ENCODE assay signal across 15 cellular contexts in the genomic region with DNA sequence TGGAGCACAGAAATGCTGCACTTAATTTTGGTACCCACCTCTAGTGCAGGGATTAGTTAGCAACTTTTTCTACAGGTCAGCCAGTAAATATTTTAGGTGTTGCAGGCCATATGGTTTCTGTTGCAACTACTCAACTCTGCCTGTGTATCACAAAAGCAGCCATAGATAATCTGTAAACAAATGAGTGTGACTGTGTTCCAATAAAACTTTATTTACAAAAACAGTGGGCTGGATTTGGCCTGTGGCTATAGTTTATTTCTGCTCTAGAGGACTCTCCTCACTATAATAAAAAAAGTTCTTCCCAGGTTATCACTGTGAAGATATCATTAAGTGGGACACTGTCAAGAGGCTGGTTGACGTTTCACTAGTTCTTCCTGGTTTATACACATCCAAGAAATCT.
DNase-seq lines count a peak whose midpoint lies in the region; ATAC-seq and TF ChIP-seq lines count a peak whose summit lies in the region.
"Had no signal": no experiment of that assay in that cellular context is flagged by ENCODE, and none has a peak within 500 bp of the region (broad histone marks: within the 10 kb centered on the region; RNA-seq: fewer than 3 reads in every experiment).

No MANE protein-coding gene starts in this region.

- POLR2A ChIA-PET in activated naive CD8-positive, alpha-beta T cell treated with anti-CD3 and anti-CD28 coated beads, Interleukin-2, amount 10 ng/mL, durations not matched to agents 7 days and 5 days (lab: Charles Lee), result interaction anchor here (1.6 to 2.7 kb wide), 5 partner anchors 8 to 16 kb away, joined by 4 to 28 read pairs (median 11); no protein-coding TSS in a partner anchor

- peak overlapping the region; percentile 21 for H3K4me2 ChIP-seq in Karpas-422 (ENCODE audit: low read depth, low read length, poor library complexity, severe bottlenecking)
- H3K4me2 ChIP-seq: A549 had no signal

- H3K4me3 ChIP-seq in Karpas-422 (ENCODE audit: low read length), result no peak overlapping the region
- H3K4me3 ChIP-seq: A549, Peyer's patch, SK-N-MC had no signal

- H3K27me3 Mint-ChIP-seq in activated naive CD8-positive, alpha-beta T cell treated with anti-CD3 and anti-CD28 coated beads, Interleukin-2, amount 10 ng/mL, durations not matched to agents 7 days and 5 days, result no peaks in the 10 kb centered on the region
- H3K27me3 Mint-ChIP-seq in activated naive CD8-positive, alpha-beta T cell treated with anti-CD3 and anti-CD28 coated beads, Interleukin-2, amount 50 U/mL, for 24 hours, result no peaks in the 10 kb centered on the region
- no peaks in the 10 kb centered on the region for H3K27me3 Mint-ChIP-seq in activated T-helper 17 cell treated with anti-CD3 and anti-CD28 coated beads, Interleukin-2, amount 50 U/mL, for 72 hours
- no peaks in the 10 kb centered on the region for H3K27me3 Mint-ChIP-seq in stimulated activated memory B cell treated with anti-CD40 and anti-IgM and Interleukin-4, amounts not matched to agents 10 μg/mL and 1 μg/mL and 100 μg/mL, for 72 hours

- H3K9me2 ChIP-seq in Karpas-422 (replicated peaks; ENCODE audit: insufficient read depth, low read length), result no peaks in the 10 kb centered on the region

- no peak for TF ChIP-seq CTCF in GM20000 (IDR thresholded peaks at IDR 0.05; ENCODE audit: extremely low read depth, missing control alignments)

- ATAC-seq in activated naive CD8-positive, alpha-beta T cell treated with anti-CD3 and anti-CD28 coated beads, Interleukin-2, amount 10 ng/mL, durations not matched to agents 7 days and 5 days (ENCODE audit: low read depth), result no peak
- no peak for ATAC-seq in activated naive CD8-positive, alpha-beta T cell treated with anti-CD3 and anti-CD28 coated beads, Interleukin-2, amount 50 U/mL, for 24 hours
- no peak for ATAC-seq in activated T-helper 17 cell treated with anti-CD3 and anti-CD28 coated beads, Interleukin-2, amount 50 U/mL, for 72 hours (replicated peaks)
- no peak for ATAC-seq in stimulated activated memory B cell treated with anti-CD40 and anti-IgM and Interleukin-4, amounts not matched to agents 10 μg/mL and 1 μg/mL and 100 μg/mL, for 72 hours
- ATAC-seq: A549 had no signal

- peaks cover 35% of the 10 kb centered on the region for H3K4me1 ChIP-seq in Karpas-422 (ENCODE audit: low read length)
- H3K4me1 ChIP-seq: A549 had no signal

- peaks cover 6% of the 10 kb centered on the region for H3K36me3 Mint-ChIP-seq in activated naive CD8-positive, alpha-beta T cell treated with anti-CD3 and anti-CD28 coated beads, Interleukin-2, amount 10 ng/mL, durations not matched to agents 7 days and 5 days
- H3K36me3 Mint-ChIP-seq in activated naive CD8-positive, alpha-beta T cell treated with anti-CD3 and anti-CD28 coated beads, Interleukin-2, amount 50 U/mL, for 24 hours (ENCODE audit: low read depth), result no peaks in the 10 kb centered on the region
- no peaks in the 10 kb centered on the region for H3K36me3 Mint-ChIP-seq in activated T-helper 17 cell treated with anti-CD3 and anti-CD28 coated beads, Interleukin-2, amount 50 U/mL, for 72 hours (ENCODE audit: low read depth)
- H3K36me3 Mint-ChIP-seq in stimulated activated memory B cell treated with anti-CD40 and anti-IgM and Interleukin-4, amounts not matched to agents 10 μg/mL and 1 μg/mL and 100 μg/mL, for 72 hours, result no peaks in the 10 kb centered on the region

- H2AFZ ChIP-seq in Karpas-422 (ENCODE audit: low read length), result peak overlapping the region; percentile 80

- peak overlapping the region; percentile 86 for H3K27ac Mint-ChIP-seq in activated naive CD8-positive, alpha-beta T cell treated with anti-CD3 and anti-CD28 coated beads, Interleukin-2, amount 10 ng/mL, durations not matched to agents 7 days and 5 days
- no peak overlapping the region for H3K27ac Mint-ChIP-seq in activated naive CD8-positive, alpha-beta T cell treated with anti-CD3 and anti-CD28 coated beads, Interleukin-2, amount 50 U/mL, for 24 hours
- peak overlapping the region; percentile 34 for H3K27ac Mint-ChIP-seq in activated T-helper 17 cell treated with anti-CD3 and anti-CD28 coated beads, Interleukin-2, amount 50 U/mL, for 72 hours
- H3K27ac Mint-ChIP-seq in stimulated activated memory B cell treated with anti-CD40 and anti-IgM and Interleukin-4, amounts not matched to agents 10 μg/mL and 1 μg/mL and 100 μg/mL, for 72 hours, result peak overlapping the region; percentile 92

- H4K20me1 ChIP-seq in Karpas-422 (ENCODE audit: insufficient read depth, low read depth, low read length), result no peaks in the 10 kb centered on the region

- H3K4me3 Mint-ChIP-seq in activated naive CD8-positive, alpha-beta T cell treated with anti-CD3 and anti-CD28 coated beads, Interleukin-2, amount 10 ng/mL, durations not matched to agents 7 days and 5 days, result no peak overlapping the region
- no peak overlapping the region for H3K4me3 Mint-ChIP-seq in activated naive CD8-positive, alpha-beta T cell treated with anti-CD3 and anti-CD28 coated beads, Interleukin-2, amount 50 U/mL, for 24 hours
- no peak overlapping the region for H3K4me3 Mint-ChIP-seq in activated T-helper 17 cell treated with anti-CD3 and anti-CD28 coated beads, Interleukin-2, amount 50 U/mL, for 72 hours
- H3K4me3 Mint-ChIP-seq in stimulated activated memory B cell treated with anti-CD40 and anti-IgM and Interleukin-4, amounts not matched to agents 10 μg/mL and 1 μg/mL and 100 μg/mL, for 72 hours, result no peak overlapping the region

- no peaks in the 10 kb centered on the region for H3K79me2 ChIP-seq in Karpas-422 (ENCODE audit: low read length)

- peaks cover 33% of the 10 kb centered on the region for H3K4me1 Mint-ChIP-seq in activated naive CD8-positive, alpha-beta T cell treated with anti-CD3 and anti-CD28 coated beads, Interleukin-2, amount 10 ng/mL, durations not matched to agents 7 days and 5 days
- peaks cover 17% of the 10 kb centered on the region for H3K4me1 Mint-ChIP-seq in activated naive CD8-positive, alpha-beta T cell treated with anti-CD3 and anti-CD28 coated beads, Interleukin-2, amount 50 U/mL, for 24 hours
- H3K4me1 Mint-ChIP-seq in activated T-helper 17 cell treated with anti-CD3 and anti-CD28 coated beads, Interleukin-2, amount 50 U/mL, for 72 hours, result peaks cover 8% of the 10 kb centered on the region
- H3K4me1 Mint-ChIP-seq in stimulated activated memory B cell treated with anti-CD40 and anti-IgM and Interleukin-4, amounts not matched to agents 10 μg/mL and 1 μg/mL and 100 μg/mL, for 72 hours, result peaks cover 47% of the 10 kb centered on the region

- H3K9ac ChIP-seq in Karpas-422 (ENCODE audit: low read length), result 0 out of 2 replicates have a peak overlapping the region, but pooled peaks have one; percentile 15

- no peaks in the 10 kb centered on the region for H3K9me3 Mint-ChIP-seq in activated naive CD8-positive, alpha-beta T cell treated with anti-CD3 and anti-CD28 coated beads, Interleukin-2, amount 10 ng/mL, durations not matched to agents 7 days and 5 days
- H3K9me3 Mint-ChIP-seq in activated naive CD8-positive, alpha-beta T cell treated with anti-CD3 and anti-CD28 coated beads, Interleukin-2, amount 50 U/mL, for 24 hours, result no peaks in the 10 kb centered on the region
- H3K9me3 Mint-ChIP-seq in activated T-helper 17 cell treated with anti-CD3 and anti-CD28 coated beads, Interleukin-2, amount 50 U/mL, for 72 hours, result no peaks in the 10 kb centered on the region
- peaks cover 2% of the 10 kb centered on the region for H3K9me3 Mint-ChIP-seq in stimulated activated memory B cell treated with anti-CD40 and anti-IgM and Interleukin-4, amounts not matched to agents 10 μg/mL and 1 μg/mL and 100 μg/mL, for 72 hours

- no peaks in the 10 kb centered on the region for H3K27me3 ChIP-seq in Karpas-422 (ENCODE audit: low read length)
- H3K27me3 ChIP-seq: Peyer's patch had no signal

- no peaks in the 10 kb centered on the region for H3K36me3 ChIP-seq in Karpas-422 (ENCODE audit: insufficient read depth, low read length)
- H3K36me3 ChIP-seq: Peyer's patch had no signal

- H3K9me3 ChIP-seq in Karpas-422 (ENCODE audit: low read length), result no peaks in the 10 kb centered on the region
- H3K9me3 ChIP-seq: A549, Peyer's patch had no signal

- DNase-seq in activated naive CD8-positive, alpha-beta T cell treated with anti-CD3 and anti-CD28 coated beads, Interleukin-2, amount 10 ng/mL, durations not matched to agents 7 days and 5 days, result no peak
- no peak for DNase-seq in activated naive CD8-positive, alpha-beta T cell treated with anti-CD3 and anti-CD28 coated beads, Interleukin-2, amount 50 U/mL, for 24 hours
- DNase-seq in Karpas-422 (no peak), NCI-H446 (lab: John Stamatoyannopoulos, UW) (no peak), GM20000 (ENCODE audit: low spot score) (no peak), NCI-H187 treated with DMSO at 0.1 percent for 48 hours (lab: John Stamatoyannopoulos, UW) (no peak)
- DNase-seq: H7, NCI-H1436 treated with DMSO at 0.1 percent for 48 hours, NCI-H2081, Peyer's patch had no signal

- peak overlapping the region; percentile 84 for H3K27ac ChIP-seq in Karpas-422 (ENCODE audit: low read length)
- H3K27ac ChIP-seq: A549, C4-2B, SK-N-MC had no signal
